ENCODE assay signal across 8 cellular contexts in genomic region chrX:71068052-71068918, GRCh38. TPM values are rescaled to one million over a fixed set of nuclear protein-coding genes. Genes with fewer than 3 reads are reported as not detected.
DNase-seq lines count a peak whose midpoint lies in the region; ATAC-seq and TF ChIP-seq lines count a peak whose summit lies in the region.

SNX12 (minus strand) TSS chrX:71068334; CDS start chrX:71068306, 28 bp downstream.

- DNase-seq in BJ (ENCODE audit: low read depth): peak; percentile 70
- DNase-seq in GM19240 (ENCODE audit: insufficient read length, low spot score): peak; percentile 67
- peak; percentile 94 to 99 for DNase-seq in NCI-H524 (lab: John Stamatoyannopoulos, UW)
- DNase-seq in activated CD4-positive, alpha-beta T cell treated with anti-CD3 and anti-CD28 coated beads for 36 hours: peak; percentile 92
- peak; percentile 94 for DNase-seq in chondrocyte (ENCODE audit: low spot score)
- DNase-seq in kidney glomerular epithelial cell (lab: John Stamatoyannopoulos, UW): peak; percentile 80
- DNase-seq in stimulated activated CD4-positive, alpha-beta T cell treated with anti-CD3 and anti-CD28 coated beads, Interleukin-15, amount 100 ng/mL, for 48 hours (ENCODE audit: low read depth in 2 of 2): peak; percentile 79 to 81

- CTCF ChIA-PET in BJ (lab: Yijun Ruan, JAX): no interaction called here
- CTCF ChIA-PET in activated CD4-positive, alpha-beta T cell treated with anti-CD3 and anti-CD28 coated beads for 36 hours (lab: Charles Lee): no interaction called here

- H3K4me1 Mint-ChIP-seq in activated CD4-positive, alpha-beta T cell treated with anti-CD3 and anti-CD28 coated beads for 36 hours: peaks cover 17% of the 10 kb centered on the region
- H3K4me1 Mint-ChIP-seq in chondrocyte (ENCODE audit: low read depth): peaks cover 7% of the 10 kb centered on the region

- peak within 1 kb of the TSS; percentile 70 for H3K4me3 ChIP-seq in BJ (ENCODE audit: low read depth, low read length)

- no peaks in the 10 kb centered on the region for H3K27me3 Mint-ChIP-seq in activated CD4-positive, alpha-beta T cell treated with anti-CD3 and anti-CD28 coated beads for 36 hours
- H3K27me3 Mint-ChIP-seq in chondrocyte (ENCODE audit: low read depth): no peaks in the 10 kb centered on the region

- peak within 1 kb of the TSS; percentile 93 for H3K27ac Mint-ChIP-seq in activated CD4-positive, alpha-beta T cell treated with anti-CD3 and anti-CD28 coated beads for 36 hours
- peak within 1 kb of the TSS; percentile 93 for H3K27ac Mint-ChIP-seq in chondrocyte (ENCODE audit: unreplicated experiment)

- peaks cover 12% of the 10 kb centered on the region for H3K36me3 Mint-ChIP-seq in activated CD4-positive, alpha-beta T cell treated with anti-CD3 and anti-CD28 coated beads for 36 hours (ENCODE audit: low read depth)
- no peaks in the 10 kb centered on the region for H3K36me3 Mint-ChIP-seq in chondrocyte (ENCODE audit: low read depth)

- no peak for TF ChIP-seq CTCF in BJ (IDR thresholded peaks at IDR 0.05; ENCODE audit: insufficient read depth, low read depth, low read length)
- TF ChIP-seq CTCF in chondrocyte (IDR thresholded peaks at IDR 0.05): no peak

- no peaks in the 10 kb centered on the region for H3K27me3 ChIP-seq in BJ (ENCODE audit: control insufficient read depth, insufficient read depth, low read length)

- H3K36me3 ChIP-seq in BJ (ENCODE audit: control insufficient read depth, insufficient read depth, low read length): no peaks in the 10 kb centered on the region

- intact Hi-C loops in activated CD4-positive, alpha-beta T cell treated with anti-CD3 and anti-CD28 coated beads for 36 hours (cut with DNase I, micrococcal nuclease): loop anchor here (1.0 to 5.0 kb wide), 10 partner anchors 27 to 297 kb away; partner anchors contain the start of genes MED12 (in 2 of the 2), NONO (in 2 of the 2), FOXO4 (in 1 of the 2) and ZMYM3 (in 1 of the 2)

- POLR2A ChIA-PET in BJ (lab: Charles Lee): no interaction called here
- POLR2A ChIA-PET in activated CD4-positive, alpha-beta T cell treated with anti-CD3 and anti-CD28 coated beads for 36 hours (lab: Charles Lee): interaction anchor here (1.0 to 1.1 kb wide), 2 partner anchors 50 to 114 kb away, joined by 3 to 6 read pairs; partner anchors contain the start of gene MED12

- H3K4me3 Mint-ChIP-seq in activated CD4-positive, alpha-beta T cell treated with anti-CD3 and anti-CD28 coated beads for 36 hours: peak within 1 kb of the TSS; percentile 91
- H3K4me3 Mint-ChIP-seq in chondrocyte (ENCODE audit: unreplicated experiment): peak within 1 kb of the TSS; percentile 95

- no peaks in the 10 kb centered on the region for H3K9me3 Mint-ChIP-seq in activated CD4-positive, alpha-beta T cell treated with anti-CD3 and anti-CD28 coated beads for 36 hours (ENCODE audit: low read depth)
- no peaks in the 10 kb centered on the region for H3K9me3 Mint-ChIP-seq in chondrocyte (ENCODE audit: low read depth)

- peak; percentile 90 for ATAC-seq in HG03457 (IDR thresholded peaks at IDR 0.05; ENCODE audit: unreplicated experiment)
- ATAC-seq in activated CD4-positive, alpha-beta T cell treated with anti-CD3 and anti-CD28 coated beads for 36 hours: peak; percentile 93

RNA-seq across cellular contexts. Expression of gene SNX12, which starts in this region (rescaled TPM):
- polyA plus RNA-seq in BJ (2011; rRNA removed): 76.2 and 82.5 TPM in 2 replicates
- polyA minus RNA-seq in BJ (2011; rRNA and poly(A)+ RNA removed): 53.8 and 78.5 TPM in 2 replicates
- 10 to 100 TPM; 43.2 to 44.6 TPM for total RNA-seq in activated CD4-positive, alpha-beta T cell treated with anti-CD3 and anti-CD28 coated beads for 36 hours
- total RNA-seq in chondrocyte: 52.9 to 66.6 TPM (median 60.9 TPM) in 3 replicates

Comparison
In these comparisons a context has a peak if more than half of its experiments do, and no peak if none do; other contexts are left out.
1. Peak in every context shown above with its lines: DNase-seq, ATAC-seq and H3K4me3 ChIP-seq.